In the genomic region with DNA sequence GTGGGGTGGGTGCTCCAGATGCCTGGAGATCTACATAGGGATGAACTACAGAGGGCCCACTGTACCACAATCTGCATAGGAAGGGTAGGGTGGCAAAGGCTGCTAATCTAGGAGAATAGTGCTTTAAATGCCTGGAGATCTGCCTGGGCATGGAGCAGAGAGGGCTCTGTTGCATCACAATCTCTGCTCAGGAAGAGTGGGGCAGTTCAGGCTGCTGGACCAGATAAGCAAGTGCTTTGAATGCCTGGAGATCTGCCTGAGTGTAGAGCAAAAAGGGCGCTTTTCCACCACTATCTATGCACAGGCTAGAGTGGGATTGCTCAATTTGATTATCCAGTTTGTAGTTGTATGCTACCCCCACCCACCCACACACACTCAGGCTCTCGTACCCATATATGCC, we compare ENCODE assay signal across 16 cellular contexts.
DNase-seq lines count a peak whose midpoint lies in the region; ATAC-seq, FAIRE-seq and TF ChIP-seq lines count a peak whose summit lies in the region.
"Had no signal": no experiment of that assay in that cellular context is flagged by ENCODE, and none has a peak within 500 bp of the region (broad histone marks: within the 10 kb centered on the region; RNA-seq: fewer than 3 reads in every experiment).

No MANE protein-coding gene starts in this region.

- H3K23ac ChIP-seq in mesendoderm (ENCODE audit: low read length) = no peak overlapping the region

- no peak overlapping the region for H3K18ac ChIP-seq in mesendoderm (ENCODE audit: low read length)

- H3K4me2 ChIP-seq in mesendoderm (ENCODE audit: low read length) = no peak overlapping the region
- H3K4me2 ChIP-seq: BLaER1 treated with 17β-estradiol and CSF1 and Interleukin-3, amounts not matched to agents 10 nM and 100 nM had no signal

- intact Hi-C loops in heart right ventricle (cut with DNase I) = no loop called here

- TF ChIP-seq CTCF in bronchial epithelial cell (IDR thresholded peaks at IDR 0.05; ENCODE audit: insufficient read depth, low read length, severe bottlenecking) (no peak), heart right ventricle (IDR thresholded peaks at IDR 0.05) (no peak)

- no peaks in the 10 kb centered on the region for H3K4me1 ChIP-seq in heart right ventricle
- H3K4me1 ChIP-seq in mesendoderm (ENCODE audit: control insufficient read depth, low read depth, low read length) = no peaks in the 10 kb centered on the region

- H2BK120ac ChIP-seq in mesendoderm (ENCODE audit: low read depth, low read length) = no peak overlapping the region

- no peaks in the 10 kb centered on the region for H3K36me3 ChIP-seq in bronchial epithelial cell (ENCODE audit: control insufficient read depth, insufficient read depth, low read length)
- H3K36me3 ChIP-seq in heart right ventricle = no peaks in the 10 kb centered on the region
- H3K36me3 ChIP-seq in mesendoderm (ENCODE audit: control insufficient read depth, insufficient read depth, low read length) = no peaks in the 10 kb centered on the region
- H3K36me3 ChIP-seq: BLaER1 treated with 17β-estradiol and CSF1 and Interleukin-3, amounts not matched to agents 10 nM and 100 nM had no signal

- H3K4me3 ChIP-seq in bronchial epithelial cell (ENCODE audit: low read depth, low read length) (no peak overlapping the region), heart right ventricle (no peak overlapping the region), mesendoderm (ENCODE audit: low read length) (no peak overlapping the region)
- H3K4me3 ChIP-seq: BLaER1 treated with 17β-estradiol and CSF1 and Interleukin-3, amounts not matched to agents 10 nM and 100 nM; GM23248 had no signal

- ATAC-seq in heart right ventricle (peak in 5 of 8 donors; percentile 34 to 83 (median 78)), HG03460 (IDR thresholded peaks at IDR 0.05; ENCODE audit: unreplicated experiment) (no peak), HG02642 (IDR thresholded peaks at IDR 0.05; ENCODE audit: poor library complexity, unreplicated experiment) (no peak)
- ATAC-seq: HCT116 had no signal

- WGBS in heart right ventricle, 2 donors = 15 to 34% methylated on average over 2 of the region's 2 CpGs
- no CpG with 5 or more reads among the region's 2 CpGs for WGBS in mesendoderm (ENCODE audit: extremely low coverage, insufficient coverage, low lambda C conversion rate)

- no peak overlapping the region for H4K8ac ChIP-seq in mesendoderm (ENCODE audit: low read depth, low read length)

- no peak overlapping the region for H2BK5ac ChIP-seq in mesendoderm (ENCODE audit: low read length)

- no peaks in the 10 kb centered on the region for H3K79me2 ChIP-seq in mesendoderm (ENCODE audit: control insufficient read depth, insufficient read depth, low read length)

- no peak overlapping the region for H3K9ac ChIP-seq in mesendoderm (ENCODE audit: low read length)
- H3K9ac ChIP-seq: BLaER1 treated with 17β-estradiol and CSF1 and Interleukin-3, amounts not matched to agents 10 nM and 100 nM; GM23248 had no signal

- no peak overlapping the region for H4K5ac ChIP-seq in mesendoderm (ENCODE audit: low read length)

- no peak overlapping the region for H3K4ac ChIP-seq in mesendoderm (ENCODE audit: low read depth, low read length)

- FAIRE-seq in bronchial epithelial cell (lab: Jason Lieb, UNC) = no peak
- FAIRE-seq: H54 had no signal

- peaks cover 0 to 48% (median 12%) of the 10 kb centered on the region in 11 donors for H3K9me3 ChIP-seq in heart right ventricle

- H2AK5ac ChIP-seq in mesendoderm (ENCODE audit: low read length) = no peak overlapping the region

- H2BK15ac ChIP-seq in mesendoderm (replicated peaks; ENCODE audit: low read depth) = no peak overlapping the region

- no peak overlapping the region for H3K56ac ChIP-seq in mesendoderm (ENCODE audit: low read length)

- peak; percentile 37 for DNase-seq in G401 (ENCODE audit: low spot score)
- peak; percentile 1 for DNase-seq in bronchial epithelial cell (ENCODE audit: low read depth)
- no peak for DNase-seq in heart right ventricle
- DNase-seq in mesendoderm = peak; percentile 8
- DNase-seq in cortex of kidney (lab: John Stamatoyannopoulos, UW) = no peak
- no peak for DNase-seq in UCSD-AML1 (lab: John Stamatoyannopoulos, UW; ENCODE audit: unreplicated experiment)
- DNase-seq: ACHN; CD4-positive, CD25-positive, alpha-beta regulatory T cell; DMS53; GM23248 had no signal

- in situ Hi-C loops in G401 (cut with HindIII; ENCODE audit: low sequenced_read_pairs) = no loop called here

- no peaks in the 10 kb centered on the region for H3K79me1 ChIP-seq in mesendoderm (ENCODE audit: low read length)

- H3K27me3 ChIP-seq in bronchial epithelial cell (ENCODE audit: control insufficient read depth, insufficient read depth, low read length) = no peaks in the 10 kb centered on the region
- no peaks in the 10 kb centered on the region for H3K27me3 ChIP-seq in heart right ventricle
- H3K27me3 ChIP-seq in mesendoderm (ENCODE audit: insufficient read depth, low read length, poor library complexity) = no peaks in the 10 kb centered on the region
- H3K27me3 ChIP-seq: BLaER1 treated with 17β-estradiol and CSF1 and Interleukin-3, amounts not matched to agents 10 nM and 100 nM had no signal

- H3K27ac ChIP-seq in heart right ventricle = no peak overlapping the region
- no peak overlapping the region for H3K27ac ChIP-seq in mesendoderm (ENCODE audit: low read depth, low read length)
- H3K27ac ChIP-seq: BLaER1 treated with 17β-estradiol and CSF1 and Interleukin-3, amounts not matched to agents 10 nM and 100 nM; GM23248; HL-60 had no signal

Comparison
In these comparisons a context has a peak if more than half of its experiments do, and no peak if none do; other contexts are left out.
1. DNase-seq: peak in G401 (single experiment), bronchial epithelial cell (single experiment) and mesendoderm (single experiment); none in heart right ventricle (0 of 2), cortex of kidney (single experiment) and UCSD-AML1 (single experiment).
2. ATAC-seq: peak in heart right ventricle (5 of 8); none in HG03460 (single experiment) and HG02642 (single experiment).